1 cellular context compared by ENCODE assay signal in the genomic region with DNA sequence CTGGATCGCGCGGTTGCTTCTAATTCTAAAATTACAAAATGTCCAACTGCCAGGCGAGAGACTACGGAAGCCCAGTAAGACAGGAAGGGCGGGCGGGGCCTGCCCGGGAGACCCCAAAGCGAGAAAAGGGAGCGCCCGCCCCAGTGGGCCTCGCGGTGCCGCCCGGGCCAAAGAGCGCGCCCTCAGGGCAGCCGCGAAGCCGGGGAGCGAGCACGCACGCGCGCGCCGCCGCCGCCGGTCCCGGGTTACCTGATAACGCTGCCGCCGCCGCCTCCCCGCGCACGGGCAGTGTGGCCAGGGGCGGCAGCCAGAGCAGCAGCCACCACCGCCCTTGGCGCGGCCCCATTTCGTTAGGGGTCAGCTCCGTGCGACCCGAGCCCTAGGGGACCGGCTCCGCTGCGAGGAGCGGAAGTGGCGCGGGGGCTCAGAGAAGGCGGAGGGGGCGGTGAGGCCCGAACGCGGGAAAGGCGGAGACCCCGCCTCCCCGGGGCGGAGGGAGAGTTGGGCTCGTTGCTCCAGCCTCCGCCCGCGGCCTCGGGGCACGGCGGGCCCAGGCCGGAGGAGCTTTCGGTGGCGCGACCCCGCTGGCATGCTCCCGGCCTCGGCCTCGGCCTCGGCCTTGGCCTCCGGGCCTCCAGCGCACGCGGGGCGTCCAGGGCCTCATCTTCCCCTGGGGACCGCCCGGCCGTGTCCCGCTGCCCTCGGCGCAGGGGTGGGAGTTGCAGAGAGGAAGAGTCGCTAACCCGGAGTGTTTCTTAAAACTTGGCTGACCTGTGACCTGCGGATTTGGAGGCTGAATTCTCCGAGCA.
TF ChIP-seq lines count a peak whose summit lies in the region.

A gene with protein sequence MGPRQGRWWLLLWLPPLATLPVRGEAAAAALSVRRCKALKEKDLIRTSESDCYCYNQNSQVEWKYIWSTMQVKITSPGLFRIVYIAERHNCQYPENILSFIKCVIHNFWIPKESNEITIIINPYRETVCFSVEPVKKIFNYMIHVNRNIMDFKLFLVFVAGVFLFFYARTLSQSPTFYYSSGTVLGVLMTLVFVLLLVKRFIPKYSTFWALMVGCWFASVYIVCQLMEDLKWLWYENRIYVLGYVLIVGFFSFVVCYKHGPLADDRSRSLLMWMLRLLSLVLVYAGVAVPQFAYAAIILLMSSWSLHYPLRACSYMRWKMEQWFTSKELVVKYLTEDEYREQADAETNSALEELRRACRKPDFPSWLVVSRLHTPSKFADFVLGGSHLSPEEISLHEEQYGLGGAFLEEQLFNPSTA (minus strand): TSS at position 413 of the 809 bp plus-strand sequence. CDS start 67 bp downstream, at position 346.

TF ChIP-seq in K562, 482 proteins besides CTCF, POLR2A, EP300 and RAD21 (continued from another document and continues in another):
- TF ChIP-seq, protein P1, sequence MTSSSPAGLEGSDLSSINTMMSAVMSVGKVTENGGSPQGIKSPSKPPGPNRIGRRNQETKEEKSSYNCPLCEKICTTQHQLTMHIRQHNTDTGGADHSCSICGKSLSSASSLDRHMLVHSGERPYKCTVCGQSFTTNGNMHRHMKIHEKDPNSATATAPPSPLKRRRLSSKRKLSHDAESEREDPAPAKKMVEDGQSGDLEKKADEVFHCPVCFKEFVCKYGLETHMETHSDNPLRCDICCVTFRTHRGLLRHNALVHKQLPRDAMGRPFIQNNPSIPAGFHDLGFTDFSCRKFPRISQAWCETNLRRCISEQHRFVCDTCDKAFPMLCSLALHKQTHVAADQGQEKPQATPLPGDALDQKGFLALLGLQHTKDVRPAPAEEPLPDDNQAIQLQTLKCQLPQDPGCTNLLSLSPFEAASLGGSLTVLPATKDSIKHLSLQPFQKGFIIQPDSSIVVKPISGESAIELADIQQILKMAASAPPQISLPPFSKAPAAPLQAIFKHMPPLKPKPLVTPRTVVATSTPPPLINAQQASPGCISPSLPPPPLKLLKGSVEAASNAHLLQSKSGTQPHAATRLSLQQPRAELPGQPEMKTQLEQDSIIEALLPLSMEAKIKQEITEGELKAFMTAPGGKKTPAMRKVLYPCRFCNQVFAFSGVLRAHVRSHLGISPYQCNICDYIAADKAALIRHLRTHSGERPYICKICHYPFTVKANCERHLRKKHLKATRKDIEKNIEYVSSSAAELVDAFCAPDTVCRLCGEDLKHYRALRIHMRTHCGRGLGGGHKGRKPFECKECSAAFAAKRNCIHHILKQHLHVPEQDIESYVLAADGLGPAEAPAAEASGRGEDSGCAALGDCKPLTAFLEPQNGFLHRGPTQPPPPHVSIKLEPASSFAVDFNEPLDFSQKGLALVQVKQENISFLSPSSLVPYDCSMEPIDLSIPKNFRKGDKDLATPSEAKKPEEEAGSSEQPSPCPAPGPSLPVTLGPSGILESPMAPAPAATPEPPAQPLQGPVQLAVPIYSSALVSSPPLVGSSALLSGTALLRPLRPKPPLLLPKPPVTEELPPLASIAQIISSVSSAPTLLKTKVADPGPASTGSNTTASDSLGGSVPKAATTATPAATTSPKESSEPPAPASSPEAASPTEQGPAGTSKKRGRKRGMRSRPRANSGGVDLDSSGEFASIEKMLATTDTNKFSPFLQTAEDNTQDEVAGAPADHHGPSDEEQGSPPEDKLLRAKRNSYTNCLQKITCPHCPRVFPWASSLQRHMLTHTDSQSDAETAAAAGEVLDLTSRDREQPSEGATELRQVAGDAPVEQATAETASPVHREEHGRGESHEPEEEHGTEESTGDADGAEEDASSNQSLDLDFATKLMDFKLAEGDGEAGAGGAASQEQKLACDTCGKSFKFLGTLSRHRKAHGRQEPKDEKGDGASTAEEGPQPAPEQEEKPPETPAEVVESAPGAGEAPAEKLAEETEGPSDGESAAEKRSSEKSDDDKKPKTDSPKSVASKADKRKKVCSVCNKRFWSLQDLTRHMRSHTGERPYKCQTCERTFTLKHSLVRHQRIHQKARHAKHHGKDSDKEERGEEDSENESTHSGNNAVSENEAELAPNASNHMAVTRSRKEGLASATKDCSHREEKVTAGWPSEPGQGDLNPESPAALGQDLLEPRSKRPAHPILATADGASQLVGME (CRISPR knock-in tag; IDR thresholded peaks at IDR 0.05): no peak
- TF ChIP-seq NR4A1 (CRISPR knock-in tag; IDR thresholded peaks at IDR 0.05): no peak
- no peak for TF ChIP-seq NR4A1 (tag; IDR thresholded peaks at IDR 0.05)
- TF ChIP-seq HMG20A (CRISPR knock-in tag; conservative IDR thresholded peaks at IDR 0.05): no peak
- no peak for TF ChIP-seq GTF2A2 (tag; IDR thresholded peaks at IDR 0.05)
- peak; percentile 96 for TF ChIP-seq CBX1 (IDR thresholded peaks at IDR 0.05; ENCODE audit: low read depth)
- no peak for TF ChIP-seq DIDO1 (tag; IDR thresholded peaks at IDR 0.05; ENCODE audit: low read depth)
- TF ChIP-seq, protein P2, sequence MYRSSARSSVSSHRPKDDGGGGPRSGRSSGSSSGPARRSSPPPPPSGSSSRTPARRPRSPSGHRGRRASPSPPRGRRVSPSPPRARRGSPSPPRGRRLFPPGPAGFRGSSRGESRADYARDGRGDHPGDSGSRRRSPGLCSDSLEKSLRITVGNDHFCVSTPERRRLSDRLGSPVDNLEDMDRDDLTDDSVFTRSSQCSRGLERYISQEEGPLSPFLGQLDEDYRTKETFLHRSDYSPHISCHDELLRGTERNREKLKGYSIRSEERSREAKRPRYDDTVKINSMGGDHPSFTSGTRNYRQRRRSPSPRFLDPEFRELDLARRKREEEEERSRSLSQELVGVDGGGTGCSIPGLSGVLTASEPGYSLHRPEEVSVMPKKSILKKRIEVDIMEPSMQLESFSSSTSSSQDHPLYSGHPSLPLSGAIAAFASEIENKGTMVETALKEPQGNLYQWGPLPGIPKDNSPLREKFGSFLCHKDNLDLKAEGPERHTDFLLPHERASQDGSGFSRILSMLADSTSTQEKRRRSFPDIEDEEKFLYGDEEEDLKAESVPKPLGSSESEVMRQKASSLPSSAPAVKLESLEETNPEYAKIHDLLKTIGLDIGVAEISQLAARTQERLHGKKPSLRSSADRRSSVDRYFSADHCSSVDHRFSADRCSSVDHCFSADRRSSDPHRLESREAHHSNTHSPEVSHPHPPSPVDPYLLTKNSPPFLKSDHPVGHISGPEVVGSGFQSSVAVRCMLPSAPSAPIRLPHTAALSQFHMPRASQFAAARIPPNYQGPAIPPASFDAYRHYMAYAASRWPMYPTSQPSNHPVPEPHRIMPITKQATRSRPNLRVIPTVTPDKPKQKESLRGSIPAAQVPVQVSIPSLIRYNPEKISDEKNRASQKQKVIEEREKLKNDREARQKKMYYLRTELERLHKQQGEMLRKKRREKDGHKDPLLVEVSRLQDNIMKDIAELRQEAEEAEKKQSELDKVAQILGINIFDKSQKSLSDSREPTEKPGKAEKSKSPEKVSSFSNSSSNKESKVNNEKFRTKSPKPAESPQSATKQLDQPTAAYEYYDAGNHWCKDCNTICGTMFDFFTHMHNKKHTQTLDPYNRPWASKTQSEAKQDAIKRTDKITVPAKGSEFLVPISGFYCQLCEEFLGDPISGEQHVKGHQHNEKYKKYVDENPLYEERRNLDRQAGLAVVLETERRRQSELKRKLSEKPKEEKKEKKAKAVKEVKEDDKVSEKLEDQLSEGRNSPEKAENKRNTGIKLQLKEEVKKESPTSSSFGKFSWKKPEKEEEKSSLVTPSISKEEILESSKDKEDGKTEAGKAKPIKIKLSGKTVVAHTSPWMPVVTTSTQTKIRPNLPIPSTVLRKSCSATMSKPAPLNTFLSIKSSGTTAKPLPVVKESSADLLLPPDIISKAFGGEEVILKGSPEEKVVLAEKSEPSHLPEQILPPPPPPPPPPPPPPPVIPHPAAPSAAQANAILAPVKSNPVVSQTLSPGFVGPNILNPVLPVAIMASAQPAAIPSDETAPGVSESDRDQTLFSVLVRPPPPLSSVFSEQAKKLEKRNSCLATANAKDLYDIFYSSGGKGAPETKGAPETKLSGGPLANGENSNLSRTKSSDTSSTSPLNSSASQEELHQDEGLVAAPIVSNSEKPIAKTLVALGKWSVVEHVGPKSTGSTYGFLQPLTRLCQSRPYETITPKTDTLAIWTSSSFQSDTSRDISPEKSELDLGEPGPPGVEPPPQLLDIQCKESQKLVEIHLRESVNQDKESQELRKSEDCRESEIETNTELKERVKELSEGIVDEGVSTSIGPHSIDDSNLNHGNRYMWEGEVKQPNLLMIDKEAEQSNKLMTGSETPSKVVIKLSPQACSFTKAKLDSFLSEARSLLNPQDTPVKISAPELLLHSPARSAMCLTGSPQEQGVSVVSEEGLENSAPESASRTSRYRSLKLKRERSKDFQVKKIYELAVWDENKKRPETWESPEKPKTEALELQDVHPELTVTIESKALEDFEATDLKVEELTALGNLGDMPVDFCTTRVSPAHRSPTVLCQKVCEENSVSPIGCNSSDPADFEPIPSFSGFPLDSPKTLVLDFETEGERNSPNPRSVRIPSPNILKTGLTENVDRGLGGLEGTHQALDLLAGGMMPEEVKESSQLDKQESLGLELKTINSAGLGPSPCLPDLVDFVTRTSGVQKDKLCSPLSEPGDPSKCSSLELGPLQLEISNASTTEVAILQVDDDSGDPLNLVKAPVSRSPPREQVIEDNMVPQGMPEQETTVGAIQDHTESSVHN (IDR thresholded peaks at IDR 0.05; ENCODE audit: borderline replicate concordance in 1 of 2, low read depth in 1 of 2): no peak
- no peak for TF ChIP-seq ZNF324 (CRISPR knock-in tag; IDR thresholded peaks at IDR 0.05)
- TF ChIP-seq ZFP36 (IDR thresholded peaks at IDR 0.05; ENCODE audit: low read depth, low read length, partially characterized antibody): no peak
- TF ChIP-seq, protein P3, sequence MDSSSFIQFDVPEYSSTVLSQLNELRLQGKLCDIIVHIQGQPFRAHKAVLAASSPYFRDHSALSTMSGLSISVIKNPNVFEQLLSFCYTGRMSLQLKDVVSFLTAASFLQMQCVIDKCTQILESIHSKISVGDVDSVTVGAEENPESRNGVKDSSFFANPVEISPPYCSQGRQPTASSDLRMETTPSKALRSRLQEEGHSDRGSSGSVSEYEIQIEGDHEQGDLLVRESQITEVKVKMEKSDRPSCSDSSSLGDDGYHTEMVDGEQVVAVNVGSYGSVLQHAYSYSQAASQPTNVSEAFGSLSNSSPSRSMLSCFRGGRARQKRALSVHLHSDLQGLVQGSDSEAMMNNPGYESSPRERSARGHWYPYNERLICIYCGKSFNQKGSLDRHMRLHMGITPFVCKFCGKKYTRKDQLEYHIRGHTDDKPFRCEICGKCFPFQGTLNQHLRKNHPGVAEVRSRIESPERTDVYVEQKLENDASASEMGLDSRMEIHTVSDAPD (CRISPR knock-in tag; IDR thresholded peaks at IDR 0.05): no peak
- no peak for TF ChIP-seq ZNF695 (CRISPR knock-in tag; IDR thresholded peaks at IDR 0.05)
- no peak for TF ChIP-seq ZNF408 (CRISPR knock-in tag; IDR thresholded peaks at IDR 0.05; ENCODE audit: low read depth)
- TF ChIP-seq ZZZ3 (IDR thresholded peaks at IDR 0.05): no peak
- no peak for TF ChIP-seq ZNF311 (CRISPR knock-in tag; IDR thresholded peaks at IDR 0.05)
- TF ChIP-seq ZBTB7A (IDR thresholded peaks at IDR 0.05; ENCODE audit: borderline replicate concordance, control insufficient read depth, low read depth, low read length): peak; percentile 98
- TF ChIP-seq NFIC (IDR thresholded peaks at IDR 0.05): peak; percentile 40
- TF ChIP-seq MBD2 (IDR thresholded peaks at IDR 0.05; ENCODE audit: borderline replicate concordance, low read depth): peak; percentile 7; the same call in 1 of the 2 replicates
- TF ChIP-seq CREBBP (IDR thresholded peaks at IDR 0.05; ENCODE audit: low read depth, low read length): no peak
- TF ChIP-seq ZNF354B (CRISPR knock-in tag; IDR thresholded peaks at IDR 0.05): no peak
